Comparison of ENCODE assay signal across 8 cellular contexts in genomic region chr5:134647750-134648424, GRCh38. TPM values are rescaled to one million over a fixed set of nuclear protein-coding genes. Genes with fewer than 3 reads are reported as not detected.
DNase-seq lines count a peak whose midpoint lies in the region; ATAC-seq lines count a peak whose summit lies in the region.

No MANE protein-coding gene starts in this region.

- no peaks in the 10 kb centered on the region for H3K36me3 ChIP-seq in CD4-positive, CD25-positive, alpha-beta regulatory T cell (ENCODE audit: control insufficient read depth, insufficient read depth, low read length)
- H3K36me3 ChIP-seq in effector memory CD4-positive, alpha-beta T cell (ENCODE audit: control insufficient read depth, insufficient read depth, low read length), result no peaks in the 10 kb centered on the region
- H3K36me3 ChIP-seq in mesodermal cell (ENCODE audit: control insufficient read depth, insufficient read depth, low read length), result peaks cover 7% of the 10 kb centered on the region

- WGBS in mesodermal cell (ENCODE audit: insufficient coverage in 2 of 2), 2 experiments, result 13 to 16% methylated on average over 9 to 13 of the region's 15 CpGs

- H3K27me3 ChIP-seq in CD4-positive, CD25-positive, alpha-beta regulatory T cell (ENCODE audit: control insufficient read depth, insufficient read depth, low read length), result no peaks in the 10 kb centered on the region
- H3K27me3 ChIP-seq in effector memory CD4-positive, alpha-beta T cell (replicated peaks; ENCODE audit: control insufficient read depth, insufficient read depth, low read length, poor library complexity, severe bottlenecking), result no peaks in the 10 kb centered on the region

- peak overlapping the region; percentile 98 for H3K27ac ChIP-seq in CD4-positive, CD25-positive, alpha-beta regulatory T cell (ENCODE audit: insufficient read depth, low read length, poor library complexity, severe bottlenecking)
- peak overlapping the region; percentile 98 for H3K27ac ChIP-seq in effector memory CD4-positive, alpha-beta T cell (ENCODE audit: insufficient read depth, low read length, poor library complexity, severe bottlenecking)
- H3K27ac ChIP-seq in mesodermal cell (ENCODE audit: low read depth, low read length, severe bottlenecking), result peak overlapping the region; percentile 99
- peak overlapping the region; percentile 90 for H3K27ac ChIP-seq in substantia nigra (ENCODE audit: low read depth, low read length, poor library complexity, severe bottlenecking)

- H3K4me3 Mint-ChIP-seq in CD4-positive, CD25-positive, alpha-beta regulatory T cell, result peak overlapping the region; percentile 91 to 99 (median 98)
- H3K4me3 Mint-ChIP-seq in T-helper 17 cell, result peak overlapping the region; percentile 97

- peak overlapping the region; percentile 98 for H3K27ac Mint-ChIP-seq in CD4-positive, CD25-positive, alpha-beta regulatory T cell
- H3K27ac Mint-ChIP-seq in T-helper 17 cell, result peak overlapping the region; percentile 99

- DNase-seq in CD4-positive, CD25-positive, alpha-beta regulatory T cell, result peak; percentile 9 to 70 (median 65)
- DNase-seq in T-helper 17 cell (no peak), substantia nigra (lab: John Stamatoyannopoulos, UW) (no peak), KG1 (lab: John Stamatoyannopoulos, UW) (no peak)
- DNase-seq in effector memory CD4-positive, alpha-beta T cell, result peak in 1 of 3 donors; percentile 7

- no peaks in the 10 kb centered on the region for H3K9me3 Mint-ChIP-seq in CD4-positive, CD25-positive, alpha-beta regulatory T cell

- H3K9me3 ChIP-seq in CD4-positive, CD25-positive, alpha-beta regulatory T cell (ENCODE audit: control insufficient read depth in 2 of 2, low read length in 2 of 2), result no peaks in the 10 kb centered on the region
- H3K9me3 ChIP-seq in T-helper 17 cell (ENCODE audit: control insufficient read depth, low read length, poor library complexity, severe bottlenecking), result no peaks in the 10 kb centered on the region
- no peaks in the 10 kb centered on the region for H3K9me3 ChIP-seq in effector memory CD4-positive, alpha-beta T cell (ENCODE audit: control insufficient read depth, low read length)
- H3K9me3 ChIP-seq in mesodermal cell (ENCODE audit: control insufficient read depth, low read length), result no peaks in the 10 kb centered on the region

- peak overlapping the region; percentile 98 for H3K4me3 ChIP-seq in CD4-positive, CD25-positive, alpha-beta regulatory T cell (ENCODE audit: low read depth, low read length)
- H3K4me3 ChIP-seq in effector memory CD4-positive, alpha-beta T cell (ENCODE audit: insufficient read depth, low read depth, low read length, poor library complexity, severe bottlenecking), result peak overlapping the region; percentile 92
- peak overlapping the region; percentile 98 for H3K4me3 ChIP-seq in mesodermal cell (ENCODE audit: extremely low read depth, insufficient read depth, low read length, poor library complexity, severe bottlenecking)

- ATAC-seq in CD4-positive, CD25-positive, alpha-beta regulatory T cell (ENCODE audit: low read depth in 2 of 2), result peak; percentile 47 to 51
- ATAC-seq in GM19397 (IDR thresholded peaks at IDR 0.05; ENCODE audit: unreplicated experiment) (peak; percentile 39), HG03457 (IDR thresholded peaks at IDR 0.05; ENCODE audit: unreplicated experiment) (peak; percentile 24), T-helper 17 cell (peak; percentile 46)

- no peaks in the 10 kb centered on the region for H3K27me3 Mint-ChIP-seq in CD4-positive, CD25-positive, alpha-beta regulatory T cell
- no peaks in the 10 kb centered on the region for H3K27me3 Mint-ChIP-seq in T-helper 17 cell

- peaks cover 16 to 37% (median 24%) of the 10 kb centered on the region in 4 donors for H3K4me1 Mint-ChIP-seq in CD4-positive, CD25-positive, alpha-beta regulatory T cell
- H3K4me1 Mint-ChIP-seq in T-helper 17 cell, result peaks cover 20% of the 10 kb centered on the region

- H3K36me3 Mint-ChIP-seq in CD4-positive, CD25-positive, alpha-beta regulatory T cell, result peaks cover 3% of the 10 kb centered on the region
- peaks cover 3% of the 10 kb centered on the region for H3K36me3 Mint-ChIP-seq in T-helper 17 cell (ENCODE audit: low read depth)

- peaks cover 24% of the 10 kb centered on the region for H3K4me1 ChIP-seq in CD4-positive, CD25-positive, alpha-beta regulatory T cell (ENCODE audit: control insufficient read depth, insufficient read depth, low read length, poor library complexity, severe bottlenecking)
- H3K4me1 ChIP-seq in effector memory CD4-positive, alpha-beta T cell (ENCODE audit: control insufficient read depth, insufficient read depth, low read length, poor library complexity, severe bottlenecking), result peaks cover 6% of the 10 kb centered on the region
- peaks cover 8% of the 10 kb centered on the region for H3K4me1 ChIP-seq in mesodermal cell (ENCODE audit: control insufficient read depth, insufficient read depth, low read length, poor library complexity, severe bottlenecking)

RNA-seq across cellular contexts. Expression of gene SEC24A, which starts 0.7 kb away (rescaled TPM):
- 21.5 TPM for total RNA-seq in CD4-positive, CD25-positive, alpha-beta regulatory T cell
- polyA plus RNA-seq in CD4-positive, CD25-positive, alpha-beta regulatory T cell, result 1 to 10 TPM; 5.6 to 7.9 (median 7.5) TPM
- 10 to 100 TPM; 17.0 to 21.0 TPM for total RNA-seq in T-helper 17 cell
- polyA plus RNA-seq in mesodermal cell (2013, experiment 1 of 2), result 33.6 TPM
- 34.5 TPM for polyA plus RNA-seq in mesodermal cell (2013, experiment 2 of 2)

RNA-seq across cellular contexts. Expression of gene SAR1B, which starts 15.3 kb away (rescaled TPM):
- 48.7 TPM for total RNA-seq in CD4-positive, CD25-positive, alpha-beta regulatory T cell
- polyA plus RNA-seq in CD4-positive, CD25-positive, alpha-beta regulatory T cell, result 10 to 100 TPM; 53.1 to 74.1 (median 65.9) TPM
- 10 to 100 TPM; 33.7 to 47.5 TPM for total RNA-seq in T-helper 17 cell
- polyA plus RNA-seq in mesodermal cell (2013, experiment 1 of 2), result 29.5 TPM
- 35.2 TPM for polyA plus RNA-seq in mesodermal cell (2013, experiment 2 of 2)

Comparison
In these comparisons a context has a peak if more than half of its experiments do, and no peak if none do; other contexts are left out.
1. DNase-seq: peak in CD4-positive, CD25-positive, alpha-beta regulatory T cell (3 of 3); none in T-helper 17 cell (0 of 3), substantia nigra (0 of 49) and KG1 (single experiment).
2. Peak in every context shown above with its lines, with median percentiles within 50 percentile points of each other: ATAC-seq, H3K27ac ChIP-seq and H3K4me3 ChIP-seq.